19 cellular contexts compared by ENCODE assay signal in the genomic region with DNA sequence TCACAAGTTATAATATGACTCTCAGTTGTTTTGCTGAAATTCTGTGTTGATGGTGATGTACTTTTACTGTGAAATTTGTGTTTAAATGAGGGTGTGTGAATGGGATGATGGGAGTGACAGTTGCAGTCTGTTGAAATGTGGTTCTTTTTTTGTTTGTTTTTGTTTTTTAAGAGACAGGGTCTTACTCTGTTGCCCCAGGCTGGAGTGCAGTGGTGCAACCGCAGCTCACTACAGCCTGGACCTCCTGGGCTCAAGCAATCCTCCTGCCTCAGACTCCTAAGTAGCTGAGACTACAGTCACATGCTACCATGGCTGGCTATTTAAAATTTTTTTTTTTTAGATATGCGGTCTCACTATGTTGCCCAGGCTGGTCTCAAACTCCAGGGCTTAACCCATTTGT. TPM values are rescaled to one million over a fixed set of nuclear protein-coding genes. Genes with fewer than 3 reads are reported as not detected.
A peak's percentile ranks its signal among the peaks of the same experiment; 100 is the strongest.
DNase-seq lines count a peak whose midpoint lies in the region; ATAC-seq and TF ChIP-seq lines count a peak whose summit lies in the region.
"Had no signal": no experiment of that assay in that cellular context is flagged by ENCODE, and none has a peak within 500 bp of the region (broad histone marks: within the 10 kb centered on the region; RNA-seq: fewer than 3 reads in every experiment).

No MANE protein-coding gene starts in this region.

- in situ Hi-C loops in gastrocnemius medialis (cut with MboI; ENCODE audit: low sequenced_read_pairs in 4 of 4): no loop called here

- H3K9me3 ChIP-seq in HEK293 (ENCODE audit: control insufficient read depth, insufficient read depth, low read depth, low read length): no peaks in the 10 kb centered on the region
- H3K9me3 ChIP-seq in gastrocnemius medialis: no peaks in the 10 kb centered on the region
- no peaks in the 10 kb centered on the region for H3K9me3 ChIP-seq in esophagus squamous epithelium
- no peaks in the 10 kb centered on the region for H3K9me3 ChIP-seq in lower lobe of right lung

- H3K36me3 ChIP-seq in HEK293 (ENCODE audit: control insufficient read depth in 2 of 2, insufficient read depth in 1 of 2, low read length in 2 of 2) (peaks cover 0 to 29% of the 10 kb centered on the region in 2 experiments; a peak in 1 of 3 replicates), gastrocnemius medialis (no peaks in the 10 kb centered on the region), esophagus squamous epithelium (peaks cover 4 to 31% (median 11%) of the 10 kb centered on the region in 3 donors), lower lobe of right lung (peaks cover 26% of the 10 kb centered on the region)

- no peaks in the 10 kb centered on the region for H3K9me3 Mint-ChIP-seq in activated naive CD4-positive, alpha-beta T cell treated with anti-CD3 and anti-CD28 coated beads, Interleukin-2, amount 50 U/mL, for 24 hours
- H3K9me3 Mint-ChIP-seq in activated naive CD4-positive, alpha-beta T cell treated with anti-CD3 and anti-CD28 coated beads, Interleukin-2, amount 10 ng/mL, durations not matched to agents 7 days and 5 days: no peaks in the 10 kb centered on the region
- no peaks in the 10 kb centered on the region for H3K9me3 Mint-ChIP-seq in activated naive CD8-positive, alpha-beta T cell treated with anti-CD3 and anti-CD28 coated beads, Interleukin-2, amount 50 U/mL, for 24 hours
- H3K9me3 Mint-ChIP-seq: HFFc6 had no signal

- no peaks in the 10 kb centered on the region for H3K27me3 Mint-ChIP-seq in activated naive CD4-positive, alpha-beta T cell treated with anti-CD3 and anti-CD28 coated beads, Interleukin-2, amount 50 U/mL, for 24 hours
- no peaks in the 10 kb centered on the region for H3K27me3 Mint-ChIP-seq in activated naive CD4-positive, alpha-beta T cell treated with anti-CD3 and anti-CD28 coated beads, Interleukin-2, amount 10 ng/mL, durations not matched to agents 7 days and 5 days
- no peaks in the 10 kb centered on the region for H3K27me3 Mint-ChIP-seq in activated naive CD8-positive, alpha-beta T cell treated with anti-CD3 and anti-CD28 coated beads, Interleukin-2, amount 50 U/mL, for 24 hours

- TF ChIP-seq CTCF in HEK293 (tag by site-specific recombination; IDR thresholded peaks at IDR 0.05) (no peak), gastrocnemius medialis (IDR thresholded peaks at IDR 0.05 in 4 of 5, conservative IDR thresholded peaks at IDR 0.05 in 1 of 5) (no peak), esophagus squamous epithelium (IDR thresholded peaks at IDR 0.05) (no peak), lower lobe of right lung (IDR thresholded peaks at IDR 0.05) (no peak)

- TF ChIP-seq POLR2A in gastrocnemius medialis (IDR thresholded peaks at IDR 0.05): no peak
- TF ChIP-seq POLR2A in esophagus squamous epithelium (IDR thresholded peaks at IDR 0.05): no peak

- intact Hi-C loops in gastrocnemius medialis (cut with DNase I; ENCODE audit: low total_unique reads): loop anchor here (10.0 kb wide), 1 partner anchor 210 kb away; no protein-coding TSS in a partner anchor
- intact Hi-C loops in esophagus squamous epithelium (cut with DNase I): no loop called here
- intact Hi-C loops in lower lobe of right lung (cut with DNase I): no loop called here

- no peak for ATAC-seq in activated naive CD8-positive, alpha-beta T cell treated with anti-CD3 and anti-CD28 coated beads, Interleukin-2, amount 50 U/mL, for 24 hours
- ATAC-seq in gastrocnemius medialis (no peak), GM19395 (IDR thresholded peaks at IDR 0.05; ENCODE audit: unreplicated experiment) (no peak), lower lobe of right lung (no peak)

- H3K4me3 ChIP-seq in HEK293 (ENCODE audit: low read depth, low read length): no peak overlapping the region
- H3K4me3 ChIP-seq in gastrocnemius medialis: no peak overlapping the region
- H3K4me3 ChIP-seq in esophagus squamous epithelium: no peak overlapping the region
- H3K4me3 ChIP-seq in lower lobe of right lung: no peak overlapping the region
- H3K4me3 ChIP-seq: PC-9 had no signal

- WGBS in esophagus squamous epithelium, 2 donors: 77 to 91% methylated on average over 2 of the region's 2 CpGs

- peak overlapping the region; percentile 1 for H3K27ac Mint-ChIP-seq in activated naive CD4-positive, alpha-beta T cell treated with anti-CD3 and anti-CD28 coated beads, Interleukin-2, amount 50 U/mL, for 24 hours
- H3K27ac Mint-ChIP-seq in activated naive CD4-positive, alpha-beta T cell treated with anti-CD3 and anti-CD28 coated beads, Interleukin-2, amount 10 ng/mL, durations not matched to agents 7 days and 5 days: no peak overlapping the region
- H3K27ac Mint-ChIP-seq in activated naive CD8-positive, alpha-beta T cell treated with anti-CD3 and anti-CD28 coated beads, Interleukin-2, amount 50 U/mL, for 24 hours: peak overlapping the region; percentile 17
- H3K27ac Mint-ChIP-seq: HFFc6 had no signal

- H3K36me3 Mint-ChIP-seq in activated naive CD4-positive, alpha-beta T cell treated with anti-CD3 and anti-CD28 coated beads, Interleukin-2, amount 50 U/mL, for 24 hours: peaks cover 10% of the 10 kb centered on the region
- H3K36me3 Mint-ChIP-seq in activated naive CD4-positive, alpha-beta T cell treated with anti-CD3 and anti-CD28 coated beads, Interleukin-2, amount 10 ng/mL, durations not matched to agents 7 days and 5 days: peaks cover 34% of the 10 kb centered on the region
- peaks cover 33% of the 10 kb centered on the region for H3K36me3 Mint-ChIP-seq in activated naive CD8-positive, alpha-beta T cell treated with anti-CD3 and anti-CD28 coated beads, Interleukin-2, amount 50 U/mL, for 24 hours (ENCODE audit: low read depth)

- no peak for DNase-seq in activated naive CD4-positive, alpha-beta T cell treated with anti-CD3 and anti-CD28 coated beads, Interleukin-2, amount 10 ng/mL, durations not matched to agents 7 days and 5 days
- DNase-seq in activated naive CD8-positive, alpha-beta T cell treated with anti-CD3 and anti-CD28 coated beads, Interleukin-2, amount 50 U/mL, for 24 hours: no peak
- DNase-seq in gastrocnemius medialis (no peak), esophagus squamous epithelium (lab: John Stamatoyannopoulos, UW) (no peak), lower lobe of right lung (no peak)
- DNase-seq: ACHN, DMS 273 treated with DMSO at 0.1 percent for 48 hours, EL, HFFc6, KBM-7, NCI-H1092, NCI-H1694, NCI-H2107, NCI-H69, PC-9 had no signal

- POLR2A ChIA-PET in HEK293 (lab: Yijun Ruan, JAX): no interaction called here

- CTCF ChIA-PET in activated naive CD4-positive, alpha-beta T cell treated with anti-CD3 and anti-CD28 coated beads, Interleukin-2, amount 10 ng/mL, durations not matched to agents 7 days and 5 days (lab: Charles Lee): no interaction called here
- CTCF ChIA-PET in HEK293 (lab: Yijun Ruan, JAX): no interaction called here

- H3K27me3 ChIP-seq in gastrocnemius medialis (no peaks in the 10 kb centered on the region), esophagus squamous epithelium (no peaks in the 10 kb centered on the region), lower lobe of right lung (ENCODE audit: low read depth) (no peaks in the 10 kb centered on the region)

- no peak overlapping the region for H3K4me3 Mint-ChIP-seq in activated naive CD4-positive, alpha-beta T cell treated with anti-CD3 and anti-CD28 coated beads, Interleukin-2, amount 50 U/mL, for 24 hours
- no peak overlapping the region for H3K4me3 Mint-ChIP-seq in activated naive CD4-positive, alpha-beta T cell treated with anti-CD3 and anti-CD28 coated beads, Interleukin-2, amount 10 ng/mL, durations not matched to agents 7 days and 5 days
- no peak overlapping the region for H3K4me3 Mint-ChIP-seq in activated naive CD8-positive, alpha-beta T cell treated with anti-CD3 and anti-CD28 coated beads, Interleukin-2, amount 50 U/mL, for 24 hours
- H3K4me3 Mint-ChIP-seq: HFFc6 had no signal

- no peak overlapping the region for H3K27ac ChIP-seq in HEK293 (ENCODE audit: extremely low read depth, low read depth, low read length)
- H3K27ac ChIP-seq in gastrocnemius medialis: peak overlapping the region; percentile 93 to 98 (median 95)
- no peak overlapping the region for H3K27ac ChIP-seq in esophagus squamous epithelium
- no peak overlapping the region for H3K27ac ChIP-seq in lower lobe of right lung
- H3K27ac ChIP-seq: PC-9 had no signal

- H3K4me1 ChIP-seq in HEK293 (ENCODE audit: control insufficient read depth, insufficient read depth, low read length): peaks cover 19% of the 10 kb centered on the region
- peaks cover 87 to 94% of the 10 kb centered on the region in 2 donors for H3K4me1 ChIP-seq in gastrocnemius medialis
- peaks cover 15 to 94% (median 40%) of the 10 kb centered on the region in 3 donors for H3K4me1 ChIP-seq in esophagus squamous epithelium
- peaks cover 86% of the 10 kb centered on the region for H3K4me1 ChIP-seq in lower lobe of right lung

- peaks cover 68% of the 10 kb centered on the region for H3K4me1 Mint-ChIP-seq in activated naive CD4-positive, alpha-beta T cell treated with anti-CD3 and anti-CD28 coated beads, Interleukin-2, amount 50 U/mL, for 24 hours
- H3K4me1 Mint-ChIP-seq in activated naive CD4-positive, alpha-beta T cell treated with anti-CD3 and anti-CD28 coated beads, Interleukin-2, amount 10 ng/mL, durations not matched to agents 7 days and 5 days: peaks cover 45% of the 10 kb centered on the region
- H3K4me1 Mint-ChIP-seq in activated naive CD8-positive, alpha-beta T cell treated with anti-CD3 and anti-CD28 coated beads, Interleukin-2, amount 50 U/mL, for 24 hours: peaks cover 72% of the 10 kb centered on the region

TF ChIP-seq in HEK293, 187 proteins besides CTCF, POLR2A, EP300 and RAD21 (continues in another document):
- TF ChIP-seq ZNF223 (tag by site-specific recombination; IDR thresholded peaks at IDR 0.05) (no peak), ZFP3 (tag by site-specific recombination; IDR thresholded peaks at IDR 0.05; ENCODE audit: low read depth) (no peak), KLF1 (tag by site-specific recombination; IDR thresholded peaks at IDR 0.05) (no peak), MYNN (tag by site-specific recombination; IDR thresholded peaks at IDR 0.05; ENCODE audit: borderline replicate concordance) (peak; percentile 78), ZNF324 (tag by site-specific recombination; IDR thresholded peaks at IDR 0.05) (no peak)

RNA-seq across cellular contexts. Expression of gene DDI2, which starts 7.1 kb away (rescaled TPM):
- total RNA-seq in gastrocnemius medialis: 10 to 100 TPM; 19.0 to 86.7 (median 34.2) TPM
- 10 to 100 TPM; 20.6 to 62.9 (median 48.3) TPM for total RNA-seq in esophagus squamous epithelium
- 48.8 TPM for total RNA-seq in lower lobe of right lung

RNA-seq across cellular contexts. Expression of gene AGMAT, which starts 39.5 kb away (rescaled TPM):
- total RNA-seq in gastrocnemius medialis (1 to 10 TPM in 3 of 4 donors, under 1 TPM in 1; 0.85 to 2.6 (median 2.0) TPM), esophagus squamous epithelium (1 to 10 TPM in 1 of 4 donors, under 1 TPM in 3; 0.27 to 1.7 (median 0.59) TPM), lower lobe of right lung (not detected)
- total RNA-seq: MCF 10A had no signal

RNA-seq across cellular contexts. Expression of gene PLEKHM2, which starts 59.8 kb away (rescaled TPM):
- total RNA-seq in gastrocnemius medialis (100 to 1,000 TPM in 3 of 4 donors, 10 to 100 TPM in 1; 86.7 to 170 (median 144) TPM), esophagus squamous epithelium (10 to 100 TPM; 34.6 to 57.9 (median 42.4) TPM), lower lobe of right lung (80.4 TPM)

Comparison
In these comparisons a context has a peak if more than half of its experiments do, and no peak if none do; other contexts are left out.
1. H3K27ac ChIP-seq: peak in gastrocnemius medialis (4 of 4); none in HEK293 (single experiment), esophagus squamous epithelium (0 of 4) and lower lobe of right lung (single experiment).